In the genomic region with DNA sequence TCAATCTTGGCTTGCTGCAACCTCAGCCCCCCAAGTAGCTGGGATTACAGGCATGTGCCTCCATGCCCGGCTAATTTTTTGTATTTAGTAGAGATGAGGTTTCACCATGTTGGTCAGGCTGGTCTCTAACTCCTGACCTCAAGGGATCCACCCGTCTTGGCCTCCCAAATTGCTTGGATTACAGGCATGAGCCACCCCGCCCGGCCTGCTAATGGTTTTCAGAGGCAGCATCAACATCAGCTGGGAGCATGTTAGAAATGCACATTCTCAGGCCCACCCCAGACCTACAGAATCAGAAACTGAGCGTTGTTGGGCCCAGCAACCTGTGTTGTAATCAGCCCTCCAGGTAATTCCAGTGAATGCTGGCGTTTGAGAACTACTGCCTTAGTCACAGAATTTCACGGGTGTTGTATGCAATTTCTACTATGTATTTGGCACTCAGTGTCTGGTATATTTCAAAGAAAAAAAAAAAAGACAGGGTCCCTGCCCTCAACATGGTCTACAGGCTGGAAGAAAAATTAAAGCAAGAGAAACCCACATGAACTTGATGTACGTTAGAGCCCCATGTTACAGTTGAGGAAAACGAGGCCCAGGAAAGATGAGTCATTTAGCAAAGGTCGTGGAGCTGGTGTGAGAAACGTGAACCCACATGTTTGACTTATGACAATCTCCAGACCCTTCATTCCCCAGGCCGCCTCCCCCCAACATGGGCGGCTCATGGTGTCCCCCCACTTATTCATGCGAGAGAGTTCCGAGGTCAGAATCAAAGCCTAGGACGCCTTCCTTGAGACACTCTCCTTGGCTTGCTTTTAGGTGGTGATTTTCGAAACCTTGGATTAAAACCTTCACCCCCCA, we compare ENCODE assay signal across 1 cellular context.
TF ChIP-seq lines count a peak whose summit lies in the region.

No MANE protein-coding gene starts in this region.

TF ChIP-seq in IMR-90, 13 proteins besides CTCF, POLR2A, EP300 and RAD21:
- TF ChIP-seq CEBPB (IDR thresholded peaks at IDR 0.05; ENCODE audit: low read depth, low read length): no peak
- no peak for TF ChIP-seq BHLHE40 (IDR thresholded peaks at IDR 0.05; ENCODE audit: low read depth, low read length)
- no peak for TF ChIP-seq RCOR1 (IDR thresholded peaks at IDR 0.05; ENCODE audit: insufficient replicate concordance, low read length)
- TF ChIP-seq, protein P1, sequence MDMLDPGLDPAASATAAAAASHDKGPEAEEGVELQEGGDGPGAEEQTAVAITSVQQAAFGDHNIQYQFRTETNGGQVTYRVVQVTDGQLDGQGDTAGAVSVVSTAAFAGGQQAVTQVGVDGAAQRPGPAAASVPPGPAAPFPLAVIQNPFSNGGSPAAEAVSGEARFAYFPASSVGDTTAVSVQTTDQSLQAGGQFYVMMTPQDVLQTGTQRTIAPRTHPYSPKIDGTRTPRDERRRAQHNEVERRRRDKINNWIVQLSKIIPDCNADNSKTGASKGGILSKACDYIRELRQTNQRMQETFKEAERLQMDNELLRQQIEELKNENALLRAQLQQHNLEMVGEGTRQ (IDR thresholded peaks at IDR 0.05; ENCODE audit: low read depth, low read length): no peak
- no peak for TF ChIP-seq CHD1 (IDR thresholded peaks at IDR 0.05; ENCODE audit: low read depth, low read length)
- TF ChIP-seq FOS (IDR thresholded peaks at IDR 0.05; ENCODE audit: low read depth, low read length): no peak
- TF ChIP-seq MAFK (IDR thresholded peaks at IDR 0.05; ENCODE audit: low read depth, low read length): no peak
- TF ChIP-seq RFX5 (IDR thresholded peaks at IDR 0.05; ENCODE audit: low read depth, low read length): no peak
- no peak for TF ChIP-seq NFE2L2 (IDR thresholded peaks at IDR 0.05; ENCODE audit: low read depth, low read length)
- no peak for TF ChIP-seq SMC3 (IDR thresholded peaks at IDR 0.05; ENCODE audit: low read depth, low read length)
- no peak for TF ChIP-seq MXI1 (IDR thresholded peaks at IDR 0.05; ENCODE audit: borderline replicate concordance, low read depth, low read length)
- TF ChIP-seq, protein P2, sequence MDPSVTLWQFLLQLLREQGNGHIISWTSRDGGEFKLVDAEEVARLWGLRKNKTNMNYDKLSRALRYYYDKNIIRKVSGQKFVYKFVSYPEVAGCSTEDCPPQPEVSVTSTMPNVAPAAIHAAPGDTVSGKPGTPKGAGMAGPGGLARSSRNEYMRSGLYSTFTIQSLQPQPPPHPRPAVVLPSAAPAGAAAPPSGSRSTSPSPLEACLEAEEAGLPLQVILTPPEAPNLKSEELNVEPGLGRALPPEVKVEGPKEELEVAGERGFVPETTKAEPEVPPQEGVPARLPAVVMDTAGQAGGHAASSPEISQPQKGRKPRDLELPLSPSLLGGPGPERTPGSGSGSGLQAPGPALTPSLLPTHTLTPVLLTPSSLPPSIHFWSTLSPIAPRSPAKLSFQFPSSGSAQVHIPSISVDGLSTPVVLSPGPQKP (IDR thresholded peaks at IDR 0.05; ENCODE audit: borderline replicate concordance, low read depth, low read length): no peak
- TF ChIP-seq MAZ (IDR thresholded peaks at IDR 0.05; ENCODE audit: borderline replicate concordance, low read depth, low read length): no peak
